ENCODE assay signal across 8 cellular contexts in the genomic region with DNA sequence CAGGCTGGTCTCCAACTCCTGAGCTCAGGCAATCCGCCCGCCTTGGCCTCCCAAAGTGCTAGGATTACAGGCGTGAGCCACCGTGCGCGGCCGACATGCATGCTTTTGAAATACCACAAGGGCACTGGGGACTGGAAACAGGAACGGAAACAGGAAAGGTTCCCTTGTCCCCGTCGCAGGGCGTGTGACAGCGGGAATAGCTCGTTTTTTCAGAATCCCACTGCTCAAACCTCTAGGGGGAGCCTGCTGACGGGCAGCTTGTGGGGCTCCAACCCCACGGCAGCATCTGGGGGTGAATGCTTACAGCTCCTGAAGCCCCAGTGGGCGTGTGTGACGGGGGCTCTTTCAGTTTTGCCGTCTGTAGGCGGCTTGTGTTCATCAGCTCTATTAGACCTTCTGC.
DNase-seq lines count a peak whose midpoint lies in the region; ATAC-seq and TF ChIP-seq lines count a peak whose summit lies in the region.

No MANE protein-coding gene starts in this region.

- TF ChIP-seq CTCF in fibroblast of pulmonary artery (IDR thresholded peaks at IDR 0.05; ENCODE audit: low read length, missing control alignments): peak; percentile 41

- no peak overlapping the region for H3K4me3 ChIP-seq in fibroblast of pulmonary artery (replicated peaks; ENCODE audit: low read depth, low read length)

- no peak for ATAC-seq in HG03521 (IDR thresholded peaks at IDR 0.05; ENCODE audit: unreplicated experiment)
- no peak for ATAC-seq in HG03135 (IDR thresholded peaks at IDR 0.05; ENCODE audit: unreplicated experiment)

- DNase-seq in activated gamma-delta T cell treated with Interleukin-2 at 50 U/mL for 16 hours (peak; percentile 39), activated gamma-delta T cell (lab: John Stamatoyannopoulos, UW) (no peak), fibroblast of pulmonary artery (ENCODE audit: low read depth) (no peak), NCI-H1930 (lab: John Stamatoyannopoulos, UW) (no peak)
- DNase-seq in activated CD4-positive, alpha-beta T cell treated with anti-CD3 and anti-CD28 coated beads, Interleukin-2, amount 50 U/mL, for 48 hours: peak; percentile 39 to 45
- peak; percentile 39 for DNase-seq in stimulated activated CD4-positive, alpha-beta T cell treated with anti-CD3 and anti-CD28 coated beads, Interleukin-1b, Interleukin-23, amount 100 ng/mL, for 48 hours

Comparison
In these comparisons a context has a peak if more than half of its experiments do, and no peak if none do; other contexts are left out.
1. DNase-seq: peak in activated gamma-delta T cell treated with Interleukin-2 at 50 U/mL for 16 hours (single experiment), activated CD4-positive, alpha-beta T cell treated with anti-CD3 and anti-CD28 coated beads, Interleukin-2, amount 50 U/mL, for 48 hours (2 of 2) and stimulated activated CD4-positive, alpha-beta T cell treated with anti-CD3 and anti-CD28 coated beads, Interleukin-1b, Interleukin-23, amount 100 ng/mL, for 48 hours (single experiment); none in activated gamma-delta T cell (single experiment), fibroblast of pulmonary artery (single experiment) and NCI-H1930 (0 of 2).